Comparison of ENCODE assay signal across 11 cellular contexts in genomic region chr6:53044071-53044470, GRCh38. TPM values are rescaled to one million over a fixed set of nuclear protein-coding genes. Genes with fewer than 3 reads are reported as not detected.
A peak's percentile ranks its signal among the peaks of the same experiment; 100 is the strongest.
DNase-seq lines count a peak whose midpoint lies in the region; ATAC-seq, FAIRE-seq and TF ChIP-seq lines count a peak whose summit lies in the region.
"Had no signal": no experiment of that assay in that cellular context is flagged by ENCODE, and none has a peak within 500 bp of the region (broad histone marks: within the 10 kb centered on the region; RNA-seq: fewer than 3 reads in every experiment).

No MANE protein-coding gene starts in this region.

- DNase-seq in EH (ENCODE audit: low read depth) (peak; percentile 78), RCC 7860 (ENCODE audit: low spot score) (peak; percentile 60), erythroblast (lab: John Stamatoyannopoulos, UW) (peak; percentile 23 to 39), myocyte (ENCODE audit: low read depth) (peak; percentile 64)
- DNase-seq in activated effector memory CD4-positive, alpha-beta T cell treated with Interleukin-2 at 50 U/mL for 16 hours, result no peak
- DNase-seq in activated CD4-positive, CD25-positive, alpha-beta regulatory T cell treated with anti-CD3 and anti-CD28 coated beads, Interleukin-2, amount 50 U/mL, for 72 hours, result no peak
- DNase-seq: NCI-H1436 treated with DMSO at 0.1 percent for 48 hours had no signal

- FAIRE-seq in RCC 7860 (lab: Jason Lieb, UNC), result peak; percentile 74
- FAIRE-seq: GM19239 had no signal

- no peak for ATAC-seq in HG03097 (IDR thresholded peaks at IDR 0.05; ENCODE audit: low FRiP score, unreplicated experiment)
- ATAC-seq in GM19463 (IDR thresholded peaks at IDR 0.05; ENCODE audit: unreplicated experiment), result no peak
- ATAC-seq: activated T-helper 17 cell treated with anti-CD3 and anti-CD28 coated beads, Interleukin-2, amount 50 U/mL, for 72 hours had no signal

- TF ChIP-seq POLR2A in erythroblast (IDR thresholded peaks at IDR 0.05; ENCODE audit: low read length), result no peak

RNA-seq across cellular contexts. Expression of gene CILK1, which starts 17.6 kb away (rescaled TPM):
- total RNA-seq in myocyte, result 7.2 and 8.2 TPM in 2 replicates
- polyA plus RNA-seq in myocyte (2012), result 5.5 TPM

RNA-seq across cellular contexts. Expression of gene FBXO9, which starts 21.1 kb away (rescaled TPM):
- total RNA-seq in myocyte, result 39.8 and 46.2 TPM in 2 replicates
- 64.6 TPM for polyA plus RNA-seq in myocyte (2012)

RNA-seq across cellular contexts. Expression of gene GSTA4, which starts 49.0 kb away (rescaled TPM):
- total RNA-seq in myocyte, result 40.1 and 40.6 TPM in 2 replicates
- 34.4 TPM for polyA plus RNA-seq in myocyte (2012)

Comparison
In these comparisons a context has a peak if more than half of its experiments do, and no peak if none do; other contexts are left out.
1. DNase-seq: peak in EH (single experiment), RCC 7860 (single experiment), erythroblast (2 of 2) and myocyte (single experiment); none in activated effector memory CD4-positive, alpha-beta T cell treated with Interleukin-2 at 50 U/mL for 16 hours (single experiment) and activated CD4-positive, CD25-positive, alpha-beta regulatory T cell treated with anti-CD3 and anti-CD28 coated beads, Interleukin-2, amount 50 U/mL, for 72 hours (single experiment).